Comparison of ENCODE assay signal across 1 cellular context in genomic region chr16:87780385-87780989, GRCh38.
A peak's percentile ranks its signal among the peaks of the same experiment; 100 is the strongest.
TF ChIP-seq lines count a peak whose summit lies in the region.

No MANE protein-coding gene starts in this region.

TF ChIP-seq in GM12878, 131 proteins besides CTCF, POLR2A, EP300 and RAD21 (continued from another document and continues in another):
- no peak for TF ChIP-seq PRDM15 (CRISPR knock-in tag; IDR thresholded peaks at IDR 0.05)
- peak; percentile 69 for TF ChIP-seq ATF7 (IDR thresholded peaks at IDR 0.05; ENCODE audit: low read depth)
- peak; percentile 94 for TF ChIP-seq IKZF1 (conservative IDR thresholded peaks at IDR 0.05)
- no peak for TF ChIP-seq ZNF274 (IDR thresholded peaks at IDR 0.05; ENCODE audit: insufficient read depth, insufficient read length)
- peak; percentile 53 for TF ChIP-seq SKIL (IDR thresholded peaks at IDR 0.05; ENCODE audit: low read depth, poor library complexity, severe bottlenecking)
- TF ChIP-seq ELK1 (IDR thresholded peaks at IDR 0.05; ENCODE audit: low read depth, low read length): no peak
- no peak for TF ChIP-seq ZSCAN29 (IDR thresholded peaks at IDR 0.05)
- TF ChIP-seq ZBTB40 (IDR thresholded peaks at IDR 0.05; ENCODE audit: borderline replicate concordance): no peak
- TF ChIP-seq ATF2 (IDR thresholded peaks at IDR 0.05; ENCODE audit: low read length): peak; percentile 73
- no peak for TF ChIP-seq SRF (IDR thresholded peaks at IDR 0.05; ENCODE audit: low read depth in 2 of 2, low read length in 2 of 2)
- TF ChIP-seq ESRRA (IDR thresholded peaks at IDR 0.05; ENCODE audit: low read length): no peak
- no peak for TF ChIP-seq ZNF217 (IDR thresholded peaks at IDR 0.05)
- no peak for TF ChIP-seq TCF3 (IDR thresholded peaks at IDR 0.05; ENCODE audit: borderline replicate concordance, insufficient read depth, low read depth, low read length)
- no peak for TF ChIP-seq YBX1 (IDR thresholded peaks at IDR 0.05)
- TF ChIP-seq HCFC1 (IDR thresholded peaks at IDR 0.05; ENCODE audit: low read length): no peak
- no peak for TF ChIP-seq EZH2 (IDR thresholded peaks at IDR 0.05; ENCODE audit: borderline replicate concordance, control insufficient read depth, low read depth, low read length)
- peak; percentile 58; the same call in 1 of the 2 replicates for TF ChIP-seq BCL11A (IDR thresholded peaks at IDR 0.05; ENCODE audit: low read depth, low read length)
- TF ChIP-seq ZBTB11 (CRISPR knock-in tag; IDR thresholded peaks at IDR 0.05): no peak
- no peak for TF ChIP-seq E2F8 (IDR thresholded peaks at IDR 0.05; ENCODE audit: low read depth, partially characterized antibody)
- TF ChIP-seq KAT2A (conservative IDR thresholded peaks at IDR 0.05; ENCODE audit: control insufficient read depth, low read depth, low read length): no peak
- peak; percentile 36; the same call in 1 of the 2 replicates for TF ChIP-seq DPF2 (IDR thresholded peaks at IDR 0.05)
- no peak for TF ChIP-seq ZBTB33 (IDR thresholded peaks at IDR 0.05)
- TF ChIP-seq PAX8 (IDR thresholded peaks at IDR 0.05): no peak
- TF ChIP-seq BRCA1 (IDR thresholded peaks at IDR 0.05; ENCODE audit: low read depth, low read length): no peak
- TF ChIP-seq ZNF592 (IDR thresholded peaks at IDR 0.05): no peak
